In the genomic region with DNA sequence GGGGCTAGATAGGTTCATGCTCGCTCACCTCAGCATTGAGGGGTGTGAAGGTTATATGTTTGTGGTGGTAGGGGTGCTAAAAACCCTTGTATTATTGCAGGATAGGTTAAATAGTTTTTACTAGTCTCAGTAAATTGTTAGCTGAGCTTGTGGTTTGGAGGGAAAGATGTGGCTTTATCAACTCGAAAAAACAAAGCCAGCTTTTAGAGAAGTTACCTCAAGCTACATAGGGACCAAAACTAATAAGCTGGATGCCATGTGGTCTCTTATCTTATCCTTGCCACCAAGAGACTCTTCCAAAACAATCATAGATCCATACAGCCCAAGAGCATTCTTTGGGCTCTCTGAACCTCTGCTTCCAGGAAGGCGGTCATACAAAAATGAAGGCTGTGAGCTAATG, we compare ENCODE assay signal across 9 cellular contexts. TPM values are rescaled to one million over a fixed set of nuclear protein-coding genes. Genes with fewer than 3 reads are reported as not detected.
DNase-seq lines count a peak whose midpoint lies in the region; ATAC-seq and TF ChIP-seq lines count a peak whose summit lies in the region.
"Had no signal": no experiment of that assay in that cellular context is flagged by ENCODE, and none has a peak within 500 bp of the region (broad histone marks: within the 10 kb centered on the region; RNA-seq: fewer than 3 reads in every experiment).

No MANE protein-coding gene starts in this region.

- H3K9ac ChIP-seq in OCI-LY1 (ENCODE audit: low read length): peak overlapping the region; percentile 72

- H3K27me3 ChIP-seq in OCI-LY1 (ENCODE audit: insufficient read depth, low read length) (no peaks in the 10 kb centered on the region), gastrocnemius medialis (no peaks in the 10 kb centered on the region)

- H3K4me2 ChIP-seq in OCI-LY1 (ENCODE audit: low read length): peak overlapping the region; percentile 54

- no peak for TF ChIP-seq POLR2A in gastrocnemius medialis (IDR thresholded peaks at IDR 0.05)

- no peaks in the 10 kb centered on the region for H3K9me3 ChIP-seq in OCI-LY1 (ENCODE audit: low read length)
- H3K9me3 ChIP-seq in gastrocnemius medialis: no peaks in the 10 kb centered on the region

- peak overlapping the region; percentile 73 for H3K27ac Mint-ChIP-seq in dendritic cell treated with granulocyte-macrophage colony-stimulating factor and Interleukin-4, amounts not matched to agents 40 ng/mL and 50 ng/mL, for 4 days

- H2AFZ ChIP-seq in OCI-LY1 (ENCODE audit: low read length): no peak overlapping the region

- no peak for DNase-seq in gastrocnemius medialis
- DNase-seq in NCI-H774 (lab: John Stamatoyannopoulos, UW): no peak
- no peak for DNase-seq in NOMO-1 treated with dmso at 0.1 percent for 144 hours (lab: John Stamatoyannopoulos, UW; ENCODE audit: unreplicated experiment)
- no peak for DNase-seq in NCI-H1436 treated with DMSO at 0.1 percent for 48 hours (lab: John Stamatoyannopoulos, UW)
- no peak for DNase-seq in NCI-H226
- DNase-seq: NCI-H526 had no signal

- TF ChIP-seq CTCF in OCI-LY1 (IDR thresholded peaks at IDR 0.05; ENCODE audit: low read length) (no peak), gastrocnemius medialis (IDR thresholded peaks at IDR 0.05 in 4 of 5, conservative IDR thresholded peaks at IDR 0.05 in 1 of 5) (no peak)

- H3K36me3 ChIP-seq in OCI-LY1 (ENCODE audit: insufficient read depth, low read length) (peaks cover 4% of the 10 kb centered on the region; the same call in 1 of the 2 replicates), gastrocnemius medialis (no peaks in the 10 kb centered on the region)

- H3K9me2 ChIP-seq in OCI-LY1 (ENCODE audit: low read depth, low read length): no peaks in the 10 kb centered on the region

- H3K4me1 Mint-ChIP-seq in dendritic cell treated with granulocyte-macrophage colony-stimulating factor and Interleukin-4, amounts not matched to agents 40 ng/mL and 50 ng/mL, for 4 days (ENCODE audit: low read depth): peaks cover 82% of the 10 kb centered on the region

- ATAC-seq in gastrocnemius medialis: no peak

- H3K4me3 Mint-ChIP-seq in dendritic cell treated with granulocyte-macrophage colony-stimulating factor and Interleukin-4, amounts not matched to agents 40 ng/mL and 50 ng/mL, for 4 days: no peak overlapping the region

- intact Hi-C loops in dendritic cell treated with granulocyte-macrophage colony-stimulating factor and Interleukin-4, amounts not matched to agents 40 ng/mL and 50 ng/mL, for 4 days (cut with micrococcal nuclease): no loop called here
- intact Hi-C loops in gastrocnemius medialis (cut with DNase I; ENCODE audit: low total_unique reads): no loop called here

- H3K9me3 Mint-ChIP-seq in dendritic cell treated with granulocyte-macrophage colony-stimulating factor and Interleukin-4, amounts not matched to agents 40 ng/mL and 50 ng/mL, for 4 days: no peaks in the 10 kb centered on the region

- H3K79me2 ChIP-seq in OCI-LY1 (ENCODE audit: insufficient read depth, low read length): peaks cover 9% of the 10 kb centered on the region; the same call in 1 of the 2 replicates

- H3K4me3 ChIP-seq in GM08714 (ENCODE audit: low read length) (peak overlapping the region; percentile 61; the same call in 1 of the 2 replicates), OCI-LY1 (ENCODE audit: low read depth, low read length, poor library complexity, severe bottlenecking) (peak overlapping the region; percentile 40), gastrocnemius medialis (no peak overlapping the region)

- H3K27ac ChIP-seq in OCI-LY1 (ENCODE audit: low read depth, low read length, poor library complexity, severe bottlenecking) (peak overlapping the region; percentile 100), gastrocnemius medialis (peak overlapping the region; percentile 37 to 64 (median 62))

- H3K27me3 Mint-ChIP-seq in dendritic cell treated with granulocyte-macrophage colony-stimulating factor and Interleukin-4, amounts not matched to agents 40 ng/mL and 50 ng/mL, for 4 days: no peaks in the 10 kb centered on the region

- peaks cover 82% of the 10 kb centered on the region for H3K4me1 ChIP-seq in OCI-LY1 (ENCODE audit: insufficient read depth, low read length, severe bottlenecking)
- H3K4me1 ChIP-seq in gastrocnemius medialis: peaks cover 25 to 59% of the 10 kb centered on the region in 2 donors

- H4K20me1 ChIP-seq in OCI-LY1 (ENCODE audit: insufficient read depth, low read length): no peaks in the 10 kb centered on the region

- peaks cover 28% of the 10 kb centered on the region for H3K36me3 Mint-ChIP-seq in dendritic cell treated with granulocyte-macrophage colony-stimulating factor and Interleukin-4, amounts not matched to agents 40 ng/mL and 50 ng/mL, for 4 days (ENCODE audit: low read depth)

- H3F3A ChIP-seq in OCI-LY1 (ENCODE audit: insufficient read depth, low read length): peaks cover 5% of the 10 kb centered on the region; the same call in 1 of the 2 replicates

- in situ Hi-C loops in gastrocnemius medialis (cut with MboI; ENCODE audit: low sequenced_read_pairs in 4 of 4): loop anchor here in 1 of 4 donors (25.0 kb wide), 1 partner anchor 109 kb away; no protein-coding TSS in a partner anchor

RNA-seq across cellular contexts. Expression of gene MSN, which starts 29.2 kb away (rescaled TPM):
- total RNA-seq in gastrocnemius medialis: 10 to 100 TPM; 39.1 to 69.6 (median 59.6) TPM

Comparison
In these comparisons a context has a peak if more than half of its experiments do, and no peak if none do; other contexts are left out.
1. H3K4me3 ChIP-seq: peak in GM08714 (single experiment) and OCI-LY1 (single experiment); none in gastrocnemius medialis (0 of 4).